10 cellular contexts compared by ENCODE assay signal in the genomic region with DNA sequence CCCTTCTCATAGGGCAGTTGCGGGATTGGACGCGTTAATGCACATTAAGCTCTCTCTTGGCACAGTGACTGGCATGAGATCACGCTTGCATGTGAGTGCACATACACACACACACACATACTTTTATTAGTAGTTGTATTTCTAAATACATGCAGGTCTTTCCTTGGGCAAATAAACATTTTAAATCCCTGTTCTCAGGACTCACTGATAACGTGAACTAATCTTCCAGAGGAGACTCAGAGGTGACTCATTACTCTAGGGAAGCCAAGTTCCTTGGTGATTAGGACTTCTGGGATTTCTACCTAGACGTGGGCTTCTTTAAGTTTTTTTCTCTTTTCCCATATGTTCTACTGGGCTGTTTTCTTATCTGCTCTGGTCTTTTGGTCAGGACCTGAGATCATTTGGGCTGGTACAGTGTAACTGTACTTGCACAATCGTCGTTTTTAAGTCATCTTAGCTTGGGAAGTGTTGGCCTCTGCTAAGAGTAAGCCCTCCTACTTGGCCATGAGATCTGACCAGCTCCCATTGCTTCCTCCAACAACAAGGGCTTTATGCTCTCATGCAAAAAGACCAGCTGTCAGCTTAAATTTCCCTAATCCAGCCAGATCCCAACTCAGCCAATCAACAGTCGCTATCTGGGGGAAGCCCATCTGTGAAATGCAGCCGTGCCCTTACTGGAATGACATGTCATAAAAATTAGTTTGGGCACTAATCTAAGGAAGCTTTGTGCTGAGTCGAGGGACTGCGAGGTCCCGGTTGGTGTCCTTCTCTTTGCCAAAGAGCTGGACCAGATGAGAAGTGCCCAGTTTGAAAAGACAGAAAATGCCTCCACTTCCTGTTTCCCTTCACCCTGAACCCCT.
A peak's percentile ranks its signal among the peaks of the same experiment; 100 is the strongest.
DNase-seq lines count a peak whose midpoint lies in the region; ATAC-seq and TF ChIP-seq lines count a peak whose summit lies in the region.
"Had no signal": no experiment of that assay in that cellular context is flagged by ENCODE, and none has a peak within 500 bp of the region (broad histone marks: within the 10 kb centered on the region; RNA-seq: fewer than 3 reads in every experiment).

No MANE protein-coding gene starts in this region.

- H3K27ac Mint-ChIP-seq in mesothelial cell of epicardium, result peak overlapping the region; percentile 69
- H3K27ac Mint-ChIP-seq: activated B cell treated with CpG ODN at 0.5 μM for 24 hours had no signal

- H3K4me3 ChIP-seq in AG10803 (ENCODE audit: low read length) (no peak overlapping the region), MG63 (no peak overlapping the region)

- H3K27me3 Mint-ChIP-seq in mesothelial cell of epicardium (ENCODE audit: low read depth), result no peaks in the 10 kb centered on the region
- H3K27me3 Mint-ChIP-seq: activated B cell treated with CpG ODN at 0.5 μM for 24 hours had no signal

- H3K27me3 ChIP-seq in MG63, result no peaks in the 10 kb centered on the region

- H3K4me1 Mint-ChIP-seq in mesothelial cell of epicardium, result peaks cover 77% of the 10 kb centered on the region

- ATAC-seq in HG03039 (IDR thresholded peaks at IDR 0.05; ENCODE audit: unreplicated experiment) (no peak), GM18868 (IDR thresholded peaks at IDR 0.05; ENCODE audit: unreplicated experiment) (no peak), GM21367 (IDR thresholded peaks at IDR 0.05; ENCODE audit: unreplicated experiment) (no peak)

- H3K9me3 ChIP-seq in MG63, result no peaks in the 10 kb centered on the region

- H3K9me3 Mint-ChIP-seq in mesothelial cell of epicardium, result no peaks in the 10 kb centered on the region
- H3K9me3 Mint-ChIP-seq: activated B cell treated with CpG ODN at 0.5 μM for 24 hours had no signal

- no peak overlapping the region for H3K4me3 Mint-ChIP-seq in mesothelial cell of epicardium
- H3K4me3 Mint-ChIP-seq: activated B cell treated with CpG ODN at 0.5 μM for 24 hours had no signal

- DNase-seq in AG10803 (ENCODE audit: low read depth), result peak; percentile 42
- peak; percentile 75 for DNase-seq in MG63
- peak; percentile 54 for DNase-seq in cerebellum (ENCODE audit: low spot score)
- DNase-seq in mesothelial cell of epicardium (ENCODE audit: low spot score in 2 of 2, unreplicated experiment in 2 of 2), result no peak
- DNase-seq in NCI-H1092 treated with DMSO at 0.1 percent for 48 hours (lab: John Stamatoyannopoulos, UW), result no peak
- DNase-seq: activated B cell treated with CpG ODN at 0.5 μM for 24 hours; central memory CD4-positive, alpha-beta T cell had no signal

- H3K36me3 ChIP-seq in MG63, result no peaks in the 10 kb centered on the region

- TF ChIP-seq CTCF in AG10803 (conservative IDR thresholded peaks at IDR 0.05; ENCODE audit: low read length) (no peak), mesothelial cell of epicardium (IDR thresholded peaks at IDR 0.05; ENCODE audit: unreplicated experiment) (no peak)

- no peaks in the 10 kb centered on the region for H3K36me3 Mint-ChIP-seq in mesothelial cell of epicardium

Comparison
In these comparisons a context has a peak if more than half of its experiments do, and no peak if none do; other contexts are left out.
1. DNase-seq: peak in AG10803 (single experiment), MG63 (single experiment) and cerebellum (single experiment); none in mesothelial cell of epicardium (0 of 2) and NCI-H1092 treated with DMSO at 0.1 percent for 48 hours (single experiment).